ENCODE assay signal across 7 cellular contexts in genomic region chr2:64945973-64946736, GRCh38.
DNase-seq lines count a peak whose midpoint lies in the region; ATAC-seq and TF ChIP-seq lines count a peak whose summit lies in the region.

No MANE protein-coding gene starts in this region.

- peaks cover 3% of the 10 kb centered on the region for H3K36me3 Mint-ChIP-seq in central memory CD8-positive, alpha-beta T cell (ENCODE audit: insufficient read depth)

- peak; percentile 85 for TF ChIP-seq POLR2A in GM19099 (IDR thresholded peaks at IDR 0.05; ENCODE audit: extremely low read depth, insufficient read length, low read depth)

- peak; percentile 89 for ATAC-seq in HG03103 (IDR thresholded peaks at IDR 0.05; ENCODE audit: low read depth, unreplicated experiment)
- ATAC-seq in central memory CD8-positive, alpha-beta T cell (replicated peaks; ENCODE audit: extremely low read depth, poor library complexity, severe bottlenecking) = peak; percentile 95

- H3K4me3 Mint-ChIP-seq in central memory CD8-positive, alpha-beta T cell = peak overlapping the region; percentile 70

- H3K27me3 Mint-ChIP-seq in central memory CD8-positive, alpha-beta T cell = no peaks in the 10 kb centered on the region

- H3K27ac Mint-ChIP-seq in central memory CD8-positive, alpha-beta T cell (ENCODE audit: low read depth) = peak overlapping the region; percentile 88

- H3K9me3 Mint-ChIP-seq in central memory CD8-positive, alpha-beta T cell = no peaks in the 10 kb centered on the region

- peaks cover 31% of the 10 kb centered on the region for H3K4me1 Mint-ChIP-seq in central memory CD8-positive, alpha-beta T cell

- peak; percentile 14 for DNase-seq in T-helper 9 cell
- peak; percentile 33 to 43 for DNase-seq in central memory CD8-positive, alpha-beta T cell (ENCODE audit: low spot score in 2 of 2)
- DNase-seq in stimulated activated CD4-positive, alpha-beta T cell treated with anti-CD3 and anti-CD28 coated beads, Interleukin-4, amount 100 ng/mL, for 24 hours = peak; percentile 50
- DNase-seq in SHP77 treated with DMSO at 0.1 percent for 48 hours (lab: John Stamatoyannopoulos, UW) = no peak
- no peak for DNase-seq in NCI-H345 (lab: John Stamatoyannopoulos, UW)

Comparison
In these comparisons a context has a peak if more than half of its experiments do, and no peak if none do; other contexts are left out.
1. DNase-seq: peak in T-helper 9 cell (single experiment), central memory CD8-positive, alpha-beta T cell (2 of 2) and stimulated activated CD4-positive, alpha-beta T cell treated with anti-CD3 and anti-CD28 coated beads, Interleukin-4, amount 100 ng/mL, for 24 hours (single experiment); none in SHP77 treated with DMSO at 0.1 percent for 48 hours (single experiment) and NCI-H345 (single experiment).